Comparison of ENCODE assay signal across 22 cellular contexts in the genomic region with DNA sequence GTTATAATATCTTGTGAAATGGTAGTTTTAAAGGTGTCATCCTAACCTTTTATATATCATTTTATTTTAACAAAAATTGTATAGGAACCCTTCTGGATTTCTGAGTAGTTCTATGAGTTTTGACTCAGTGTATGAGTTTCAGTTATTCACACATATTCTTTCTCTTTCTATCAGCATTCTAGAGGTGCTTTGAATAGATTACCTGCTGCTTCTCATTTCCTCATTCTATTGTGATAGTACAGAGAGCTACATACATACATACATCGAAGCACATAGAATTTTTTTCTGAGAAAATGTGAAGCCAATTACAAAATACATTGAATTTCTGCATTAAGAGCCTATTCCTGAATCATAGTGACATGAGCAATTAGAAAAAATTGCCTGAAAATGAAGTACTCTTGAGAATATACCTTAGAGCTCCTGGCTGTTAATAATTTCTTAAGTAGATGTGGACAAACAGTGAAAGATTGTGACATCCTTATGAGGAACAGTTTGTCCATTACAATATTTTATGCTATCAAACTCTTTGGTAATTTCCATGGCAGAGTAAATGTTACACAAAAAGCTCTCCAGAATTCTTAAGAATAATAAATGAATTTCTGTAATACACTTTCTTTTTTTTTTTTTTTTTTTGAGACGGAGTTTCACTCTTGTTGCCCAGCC.
DNase-seq lines count a peak whose midpoint lies in the region; ATAC-seq and TF ChIP-seq lines count a peak whose summit lies in the region.
"Had no signal": no experiment of that assay in that cellular context is flagged by ENCODE, and none has a peak within 500 bp of the region (broad histone marks: within the 10 kb centered on the region; RNA-seq: fewer than 3 reads in every experiment).

No MANE protein-coding gene starts in this region.

- no peaks in the 10 kb centered on the region for H3K27me3 ChIP-seq in lower lobe of right lung (ENCODE audit: low read depth)
- H3K27me3 ChIP-seq: BLaER1 had no signal

- TF ChIP-seq CTCF in lower lobe of right lung (IDR thresholded peaks at IDR 0.05): no peak

- H3K4me1 ChIP-seq in lower lobe of right lung: no peaks in the 10 kb centered on the region
- H3K4me1 ChIP-seq: BLaER1, Caco-2 had no signal

- no peaks in the 10 kb centered on the region for H3K36me3 ChIP-seq in lower lobe of right lung
- H3K36me3 ChIP-seq: BLaER1 had no signal

- no peak overlapping the region for H3K4me3 ChIP-seq in lower lobe of right lung
- H3K4me3 ChIP-seq: BLaER1, PC-9 had no signal

- ATAC-seq in GM19351 (IDR thresholded peaks at IDR 0.05; ENCODE audit: unreplicated experiment) (peak; percentile 79), HG03175 (IDR thresholded peaks at IDR 0.05; ENCODE audit: unreplicated experiment) (peak; percentile 72), lower lobe of right lung (peak; percentile 71 to 88)
- ATAC-seq: HCT116, SK-N-SH treated with all-trans-retinoic acid at 6 μM for 48 hours, T-cell had no signal

- no peaks in the 10 kb centered on the region for H3K9me3 ChIP-seq in lower lobe of right lung
- H3K9me3 ChIP-seq: BLaER1, Caco-2 had no signal

- H3K27ac ChIP-seq in lower lobe of right lung: peak overlapping the region; percentile 14
- H3K27ac ChIP-seq: BLaER1, PC-9 had no signal

- intact Hi-C loops in lower lobe of right lung (cut with DNase I): no loop called here

- DNase-seq in lower lobe of right lung (no peak), SHP77 (lab: John Stamatoyannopoulos, UW) (no peak), NCI-H446 treated with DMSO at 0.1 percent for 48 hours (lab: John Stamatoyannopoulos, UW) (no peak), AG08395 (ENCODE audit: low spot score) (no peak)
- no peak for DNase-seq in activated CD4-positive, alpha-beta T cell treated with anti-CD3 and anti-CD28 coated beads, Interleukin-2, amount 50 U/mL, for 4 hours
- DNase-seq: Caco-2; CD4-positive, alpha-beta memory T cell; DMS 273 treated with DMSO at 0.1 percent for 48 hours; DMS79 treated with DMSO at 0.1 percent for 48 hours; GOT3; Kasumi-1; NCI-H1694; NCI-H2081 treated with DMSO at 0.1 percent for 48 hours; PC-9; RPMI8226; SIG-M5; T-cell had no signal
